Comparison of ENCODE assay signal across 9 cellular contexts in genomic region chrX:153333271-153333670, GRCh38. TPM values are rescaled to one million over a fixed set of nuclear protein-coding genes. Genes with fewer than 3 reads are reported as not detected.
DNase-seq lines count a peak whose midpoint lies in the region; ATAC-seq and TF ChIP-seq lines count a peak whose summit lies in the region.
"Had no signal": no experiment of that assay in that cellular context is flagged by ENCODE, and none has a peak within 500 bp of the region (broad histone marks: within the 10 kb centered on the region; RNA-seq: fewer than 3 reads in every experiment).

No MANE protein-coding gene starts in this region.

- ATAC-seq in activated CD8-positive, alpha-beta T cell treated with anti-CD3 and anti-CD28 coated beads for 36 hours = no peak
- no peak for ATAC-seq in upper lobe of right lung

- peaks cover 4% of the 10 kb centered on the region for H3K4me1 ChIP-seq in left ventricle myocardium inferior
- no peaks in the 10 kb centered on the region for H3K4me1 ChIP-seq in iPS-15b (ENCODE audit: control insufficient read depth, insufficient read depth, low read length)
- H3K4me1 ChIP-seq in upper lobe of right lung = no peaks in the 10 kb centered on the region

- H3K4me3 ChIP-seq in left ventricle myocardium inferior (peak overlapping the region; percentile 73), iPS-15b (ENCODE audit: low read depth, low read length) (peak overlapping the region; percentile 59), upper lobe of right lung (peak overlapping the region; percentile 59)

- H3K27me3 ChIP-seq in left ventricle myocardium inferior (ENCODE audit: low read depth) = no peaks in the 10 kb centered on the region
- H3K27me3 ChIP-seq in iPS-15b (ENCODE audit: control insufficient read depth, insufficient read depth, low read length) = no peaks in the 10 kb centered on the region
- no peaks in the 10 kb centered on the region for H3K27me3 ChIP-seq in upper lobe of right lung

- peaks cover 26% of the 10 kb centered on the region for H3K4me1 Mint-ChIP-seq in activated CD8-positive, alpha-beta T cell treated with anti-CD3 and anti-CD28 coated beads for 36 hours (ENCODE audit: low read depth)

- DNase-seq in left ventricle myocardium inferior (no peak), cardiac septum (ENCODE audit: low spot score) (no peak), upper lobe of right lung (no peak), NOMO-1 treated with DMSO at 0.1 percent for 48 hours (lab: John Stamatoyannopoulos, UW; ENCODE audit: unreplicated experiment) (no peak), kidney glomerular epithelial cell (lab: John Stamatoyannopoulos, UW) (no peak), hepatic stellate cell (ENCODE audit: low spot score) (no peak)
- DNase-seq in activated CD8-positive, alpha-beta T cell treated with anti-CD3 and anti-CD28 coated beads for 36 hours = no peak

- no peak overlapping the region for H3K27ac ChIP-seq in left ventricle myocardium inferior (replicated peaks)
- H3K27ac ChIP-seq in upper lobe of right lung = no peak overlapping the region

- POLR2A ChIA-PET in activated CD8-positive, alpha-beta T cell treated with anti-CD3 and anti-CD28 coated beads for 36 hours (lab: Charles Lee) = no interaction called here

- H3K4me3 Mint-ChIP-seq in activated CD8-positive, alpha-beta T cell treated with anti-CD3 and anti-CD28 coated beads for 36 hours = peak overlapping the region; percentile 80

- intact Hi-C loops in left ventricle myocardium inferior (cut with micrococcal nuclease) (no loop called here), cardiac septum (cut with DNase I) (no loop called here), upper lobe of right lung (cut with DNase I) (no loop called here)
- intact Hi-C loops in activated CD8-positive, alpha-beta T cell treated with anti-CD3 and anti-CD28 coated beads for 36 hours (cut with micrococcal nuclease) = no loop called here

- H3K36me3 Mint-ChIP-seq in activated CD8-positive, alpha-beta T cell treated with anti-CD3 and anti-CD28 coated beads for 36 hours (ENCODE audit: low read depth) = peaks cover 22% of the 10 kb centered on the region

- no peaks in the 10 kb centered on the region for H3K9me3 ChIP-seq in left ventricle myocardium inferior (replicated peaks)
- no peaks in the 10 kb centered on the region for H3K9me3 ChIP-seq in iPS-15b (ENCODE audit: control insufficient read depth, insufficient read depth, low read length)
- H3K9me3 ChIP-seq in upper lobe of right lung = no peaks in the 10 kb centered on the region

- CTCF ChIA-PET in activated CD8-positive, alpha-beta T cell treated with anti-CD3 and anti-CD28 coated beads for 36 hours (lab: Charles Lee) = no interaction called here

- no peak overlapping the region for H3K27ac Mint-ChIP-seq in activated CD8-positive, alpha-beta T cell treated with anti-CD3 and anti-CD28 coated beads for 36 hours

- H3K36me3 ChIP-seq in left ventricle myocardium inferior = no peaks in the 10 kb centered on the region
- H3K36me3 ChIP-seq in iPS-15b (ENCODE audit: control insufficient read depth, insufficient read depth, low read length) = no peaks in the 10 kb centered on the region
- H3K36me3 ChIP-seq in upper lobe of right lung = no peaks in the 10 kb centered on the region

- no peaks in the 10 kb centered on the region for H3K27me3 Mint-ChIP-seq in activated CD8-positive, alpha-beta T cell treated with anti-CD3 and anti-CD28 coated beads for 36 hours

- no peak for TF ChIP-seq CTCF in left ventricle myocardium inferior (IDR thresholded peaks at IDR 0.05; ENCODE audit: borderline replicate concordance)
- TF ChIP-seq CTCF in activated CD8-positive, alpha-beta T cell treated with anti-CD3 and anti-CD28 coated beads for 36 hours (IDR thresholded peaks at IDR 0.05) = no peak
- no peak for TF ChIP-seq CTCF in upper lobe of right lung (IDR thresholded peaks at IDR 0.05)

- H3K9me3 Mint-ChIP-seq in activated CD8-positive, alpha-beta T cell treated with anti-CD3 and anti-CD28 coated beads for 36 hours = no peaks in the 10 kb centered on the region

- no peak overlapping the region for H3K9ac ChIP-seq in iPS-15b (ENCODE audit: low read depth, low read length)

RNA-seq across cellular contexts. Expression of gene ZNF275, which starts 0.7 kb away (rescaled TPM):
- total RNA-seq in left ventricle myocardium inferior = 6.4 TPM
- 6.1 TPM for total RNA-seq in cardiac septum
- total RNA-seq in activated CD8-positive, alpha-beta T cell treated with anti-CD3 and anti-CD28 coated beads for 36 hours = 10 to 100 TPM; 14.2 to 14.7 TPM
- total RNA-seq in upper lobe of right lung = 9.0 TPM

RNA-seq across cellular contexts. Expression of gene PNMA6F, which starts 11.7 kb away (rescaled TPM):
- total RNA-seq in left ventricle myocardium inferior (not detected), cardiac septum (not detected), upper lobe of right lung (not detected)
- not detected for total RNA-seq in activated CD8-positive, alpha-beta T cell treated with anti-CD3 and anti-CD28 coated beads for 36 hours
- total RNA-seq: activated CD8-positive, alpha-beta memory T cell treated with anti-CD3 and anti-CD28 coated beads for 36 hours had no signal
